Comparison of ENCODE assay signal across 19 cellular contexts in genomic region chr5:178329331-178329730, GRCh38.
"Had no signal": no experiment of that assay in that cellular context is flagged by ENCODE, and none has a peak within 500 bp of the region (broad histone marks: within the 10 kb centered on the region; RNA-seq: fewer than 3 reads in every experiment).

No MANE protein-coding gene starts in this region.

- H3K9me3 Mint-ChIP-seq: activated B cell treated with CpG ODN at 0.5 μM for 24 hours; activated CD4-positive, alpha-beta memory T cell treated with anti-CD3 and anti-CD28 coated beads, Interleukin-2, amount 10 ng/mL, durations not matched to agents 7 days and 5 days; activated naive CD8-positive, alpha-beta T cell treated with anti-CD3 and anti-CD28 coated beads, Interleukin-2, amount 10 ng/mL, durations not matched to agents 7 days and 5 days; activated T-cell treated with anti-CD3 and anti-CD28 coated beads, Interleukin-2, amount 50 U/mL, for 24 hours; activated T-helper 2 cell treated with anti-CD3 and anti-CD28 coated beads, Interferon-gamma antibody, Interleukin-2, Interleukin-4, amounts not matched to agents 10 μg/mL and 5 μg/mL and 100 μg/mL, durations not matched to agents 14 hours and 24 hours and 36 hours; brain; T-cell had no signal

- DNase-seq: activated B cell treated with CpG ODN at 0.5 μM for 24 hours; activated CD4-positive, alpha-beta memory T cell treated with anti-CD3 and anti-CD28 coated beads, Interleukin-2, amount 10 ng/mL, durations not matched to agents 7 days and 5 days; activated CD4-positive, alpha-beta T cell treated with anti-CD3 and anti-CD28 coated beads for 4 hours; activated naive CD4-positive, alpha-beta T cell treated with Interleukin-2 at 50 U/mL for 16 hours; activated naive CD8-positive, alpha-beta T cell treated with anti-CD3 and anti-CD28 coated beads, Interleukin-2, amount 10 ng/mL, durations not matched to agents 7 days and 5 days; activated T-cell treated with anti-CD3 and anti-CD28 coated beads, Interleukin-2, amount 50 U/mL, for 24 hours; amygdala; central memory CD4-positive, alpha-beta T cell; colonic mucosa; stimulated activated CD8-positive, alpha-beta memory T cell treated with anti-CD3 and anti-CD28 coated beads, Interleukin-4, amount 100 ng/mL, for 48 hours; stimulated activated naive CD4-positive, alpha-beta T cell treated with Interleukin-2 at 50 U/mL for 16 hours; T-cell; uterus had no signal

- H3K4me1 ChIP-seq: parathyroid adenoma had no signal

- H2AFZ ChIP-seq: parathyroid adenoma had no signal

- H3K79me2 ChIP-seq: parathyroid adenoma had no signal

- H3K9ac ChIP-seq: parathyroid adenoma had no signal

- H3K36me3 ChIP-seq: colonic mucosa, left lung, neutrophil, tibial nerve, uterus had no signal

- H3K27ac ChIP-seq: colonic mucosa, parathyroid adenoma, tibial nerve, uterus had no signal

- H3K4me3 ChIP-seq: colonic mucosa, left lung, tibial nerve, uterus had no signal

- H3K9me3 ChIP-seq: colonic mucosa, left lung, neutrophil, tibial nerve, uterus had no signal

- H3K27me3 ChIP-seq: colonic mucosa, neutrophil, tibial nerve, uterus had no signal

- H3K27ac Mint-ChIP-seq: activated B cell treated with CpG ODN at 0.5 μM for 24 hours; activated CD4-positive, alpha-beta memory T cell treated with anti-CD3 and anti-CD28 coated beads, Interleukin-2, amount 10 ng/mL, durations not matched to agents 7 days and 5 days; activated naive CD8-positive, alpha-beta T cell treated with anti-CD3 and anti-CD28 coated beads, Interleukin-2, amount 10 ng/mL, durations not matched to agents 7 days and 5 days; activated T-cell treated with anti-CD3 and anti-CD28 coated beads, Interleukin-2, amount 50 U/mL, for 24 hours; activated T-helper 2 cell treated with anti-CD3 and anti-CD28 coated beads, Interferon-gamma antibody, Interleukin-2, Interleukin-4, amounts not matched to agents 10 μg/mL and 5 μg/mL and 100 μg/mL, durations not matched to agents 14 hours and 24 hours and 36 hours; T-cell had no signal

- H3K36me3 Mint-ChIP-seq: activated naive CD8-positive, alpha-beta T cell treated with anti-CD3 and anti-CD28 coated beads, Interleukin-2, amount 10 ng/mL, durations not matched to agents 7 days and 5 days; brain; T-cell had no signal

- ATAC-seq: left lung, T-cell had no signal

- H3K27me3 Mint-ChIP-seq: activated CD4-positive, alpha-beta memory T cell treated with anti-CD3 and anti-CD28 coated beads, Interleukin-2, amount 10 ng/mL, durations not matched to agents 7 days and 5 days; activated naive CD8-positive, alpha-beta T cell treated with anti-CD3 and anti-CD28 coated beads, Interleukin-2, amount 10 ng/mL, durations not matched to agents 7 days and 5 days; activated T-cell treated with anti-CD3 and anti-CD28 coated beads, Interleukin-2, amount 50 U/mL, for 24 hours had no signal

- H3K4me3 Mint-ChIP-seq: activated B cell treated with CpG ODN at 0.5 μM for 24 hours; activated CD4-positive, alpha-beta memory T cell treated with anti-CD3 and anti-CD28 coated beads, Interleukin-2, amount 10 ng/mL, durations not matched to agents 7 days and 5 days; activated naive CD8-positive, alpha-beta T cell treated with anti-CD3 and anti-CD28 coated beads, Interleukin-2, amount 10 ng/mL, durations not matched to agents 7 days and 5 days; activated T-cell treated with anti-CD3 and anti-CD28 coated beads, Interleukin-2, amount 50 U/mL, for 24 hours; T-cell had no signal
